1 cellular context compared by ENCODE assay signal in genomic region chr6:32189742-32190053, GRCh38.
TF ChIP-seq lines count a peak whose summit lies in the region.

No MANE protein-coding gene starts in this region.

TF ChIP-seq in liver, 16 proteins besides CTCF, POLR2A, EP300 and RAD21 (continued from another document):
- TF ChIP-seq MAX (IDR thresholded peaks at IDR 0.05), result no peak
- TF ChIP-seq FOXA2 (IDR thresholded peaks at IDR 0.05), result no peak
- TF ChIP-seq, protein P1, sequence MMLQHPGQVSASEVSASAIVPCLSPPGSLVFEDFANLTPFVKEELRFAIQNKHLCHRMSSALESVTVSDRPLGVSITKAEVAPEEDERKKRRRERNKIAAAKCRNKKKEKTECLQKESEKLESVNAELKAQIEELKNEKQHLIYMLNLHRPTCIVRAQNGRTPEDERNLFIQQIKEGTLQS (IDR thresholded peaks at IDR 0.05), result no peak
